In the genomic region with DNA sequence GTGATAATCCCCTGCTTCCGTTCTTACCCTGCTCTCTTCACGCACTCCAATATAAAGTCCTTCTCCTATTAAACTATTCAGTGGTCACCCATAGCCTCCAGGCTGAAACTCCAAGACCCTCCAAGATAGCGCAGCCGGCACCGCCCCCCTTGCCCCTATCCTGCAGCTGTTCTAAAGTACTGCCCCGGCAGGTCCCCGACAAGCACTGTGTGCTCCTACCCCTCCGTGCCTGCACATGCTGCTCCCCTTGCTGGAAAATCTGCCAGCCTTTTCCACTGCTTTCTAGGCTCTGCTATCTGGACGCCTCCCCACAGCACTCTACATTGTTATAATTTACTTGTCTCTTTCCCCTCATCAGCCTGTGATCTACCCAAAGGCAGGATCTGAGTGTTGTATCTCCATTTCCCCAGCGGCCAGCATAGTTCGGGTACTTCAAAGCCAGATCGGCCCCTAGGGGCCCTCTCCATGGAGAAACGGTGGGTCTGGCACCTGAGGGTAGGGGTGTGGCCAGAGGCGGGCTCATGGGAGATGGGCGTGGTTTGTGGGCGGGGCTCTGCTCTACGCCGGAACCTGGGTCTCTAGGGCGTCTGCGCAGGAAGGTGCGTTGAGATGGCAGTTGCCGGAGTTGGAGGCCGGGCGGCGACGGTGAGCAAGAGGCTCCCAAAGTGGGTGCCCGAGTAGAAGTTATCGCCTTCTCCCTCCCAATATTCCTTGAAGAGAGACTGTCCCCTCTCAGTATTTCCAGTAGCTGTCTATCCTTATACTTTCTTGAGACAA, we compare ENCODE assay signal across 9 cellular contexts.
DNase-seq lines count a peak whose midpoint lies in the region; ATAC-seq, FAIRE-seq and TF ChIP-seq lines count a peak whose summit lies in the region.
"Had no signal": no experiment of that assay in that cellular context is flagged by ENCODE, and none has a peak within 500 bp of the region (broad histone marks: within the 10 kb centered on the region; RNA-seq: fewer than 3 reads in every experiment).

No MANE protein-coding gene starts in this region.

- H3K4me3 Mint-ChIP-seq in naive thymus-derived CD4-positive, alpha-beta T cell, result peak overlapping the region in 6 of 10 donors; percentile 5 to 45 (median 21)

- H3K36me3 ChIP-seq in bronchial epithelial cell (ENCODE audit: control insufficient read depth, insufficient read depth, low read length), result no peaks in the 10 kb centered on the region
- no peaks in the 10 kb centered on the region for H3K36me3 ChIP-seq in naive thymus-derived CD4-positive, alpha-beta T cell (ENCODE audit: control insufficient read depth in 2 of 3, insufficient read depth in 3 of 3, low read length in 3 of 3)
- peaks cover 0 to 5% of the 10 kb centered on the region in 2 donors for H3K36me3 ChIP-seq in thyroid gland

- 22 to 30% methylated on average over 28 of the region's 28 CpGs for WGBS in thyroid gland, 2 donors

- no peak overlapping the region for H3K27ac ChIP-seq in naive thymus-derived CD4-positive, alpha-beta T cell (ENCODE audit: low read depth, low read length)
- H3K27ac ChIP-seq in thyroid gland, result no peak overlapping the region
- H3K27ac ChIP-seq: tibial nerve had no signal

- TF ChIP-seq POLR2A in thyroid gland (IDR thresholded peaks at IDR 0.05), result peak in 1 of 2 donors; percentile 76

- peaks cover 13 to 30% (median 18%) of the 10 kb centered on the region in 5 donors for H3K27me3 Mint-ChIP-seq in naive thymus-derived CD4-positive, alpha-beta T cell

- H3K4me1 Mint-ChIP-seq in naive thymus-derived CD4-positive, alpha-beta T cell, result peaks cover 0 to 6% (median 0%) of the 10 kb centered on the region in 7 donors

- no peaks in the 10 kb centered on the region for H3K9me3 ChIP-seq in naive thymus-derived CD4-positive, alpha-beta T cell (ENCODE audit: control insufficient read depth in 2 of 3, low read length in 3 of 3)
- no peaks in the 10 kb centered on the region for H3K9me3 ChIP-seq in thyroid gland
- H3K9me3 ChIP-seq: tibial nerve had no signal

- no peak overlapping the region for H3K27ac Mint-ChIP-seq in naive thymus-derived CD4-positive, alpha-beta T cell

- peak overlapping the region; percentile 29 for H3K4me3 ChIP-seq in bronchial epithelial cell (ENCODE audit: low read depth, low read length)
- no peak overlapping the region for H3K4me3 ChIP-seq in naive thymus-derived CD4-positive, alpha-beta T cell (ENCODE audit: low read length)
- H3K4me3 ChIP-seq in thyroid gland (replicated peaks in 1 of 3), result peak overlapping the region in 1 of 3 donors; percentile 20
- H3K4me3 ChIP-seq: tibial nerve had no signal

- H3K4me1 ChIP-seq in naive thymus-derived CD4-positive, alpha-beta T cell (ENCODE audit: control insufficient read depth in 2 of 2, insufficient read depth in 2 of 2, low read length in 2 of 2), result no peaks in the 10 kb centered on the region
- H3K4me1 ChIP-seq in thyroid gland, result no peaks in the 10 kb centered on the region

- H3K36me3 Mint-ChIP-seq in naive thymus-derived CD4-positive, alpha-beta T cell, result no peaks in the 10 kb centered on the region

- intact Hi-C loops in naive thymus-derived CD4-positive, alpha-beta T cell (cut with micrococcal nuclease), result no loop called here
- intact Hi-C loops in thyroid gland (cut with DNase I), result no loop called here

- H3K9me3 Mint-ChIP-seq in naive thymus-derived CD4-positive, alpha-beta T cell, result no peaks in the 10 kb centered on the region

- H3K27me3 ChIP-seq in bronchial epithelial cell (ENCODE audit: control insufficient read depth, insufficient read depth, low read length), result no peaks in the 10 kb centered on the region
- H3K27me3 ChIP-seq in naive thymus-derived CD4-positive, alpha-beta T cell (ENCODE audit: control insufficient read depth in 2 of 2, insufficient read depth in 2 of 2, low read length in 2 of 2), result peaks cover 0 to 6% of the 10 kb centered on the region in 2 donors
- H3K27me3 ChIP-seq in thyroid gland, result no peaks in the 10 kb centered on the region
- H3K27me3 ChIP-seq: tibial nerve had no signal

- peak; percentile 15 for DNase-seq in activated CD4-positive, alpha-beta T cell treated with anti-CD3 and anti-CD28 coated beads for 1 hour
- no peak for DNase-seq in activated CD4-positive, alpha-beta T cell treated with anti-CD3 and anti-CD28 coated beads, Interleukin-2, amount 50 U/mL, for 4 hours
- peak; percentile 54 for DNase-seq in bronchial epithelial cell (ENCODE audit: low read depth)
- DNase-seq in naive thymus-derived CD4-positive, alpha-beta T cell, result peak in 8 of 9 donors; percentile 8 to 45 (median 24)
- peak; percentile 86 to 88 for DNase-seq in thyroid gland

- CTCF ChIA-PET in naive thymus-derived CD4-positive, alpha-beta T cell (lab: Charles Lee), result no interaction called here

- FAIRE-seq in bronchial epithelial cell (lab: Jason Lieb, UNC), result no peak

- ATAC-seq in naive thymus-derived CD4-positive, alpha-beta T cell, result peak; percentile 62
- no peak for ATAC-seq in GM19035 (IDR thresholded peaks at IDR 0.05; ENCODE audit: unreplicated experiment)
- ATAC-seq in GM19463 (IDR thresholded peaks at IDR 0.05; ENCODE audit: unreplicated experiment), result no peak
- ATAC-seq in HG03457 (IDR thresholded peaks at IDR 0.05; ENCODE audit: unreplicated experiment), result no peak

- POLR2A ChIA-PET in naive thymus-derived CD4-positive, alpha-beta T cell (lab: Charles Lee), result no interaction called here

- TF ChIP-seq CTCF in bronchial epithelial cell (IDR thresholded peaks at IDR 0.05; ENCODE audit: insufficient read depth, low read length, severe bottlenecking) (no peak), thyroid gland (IDR thresholded peaks at IDR 0.05) (peak in 2 of 6 experiments; percentile 21)

Comparison
In these comparisons a context has a peak if more than half of its experiments do, and no peak if none do; other contexts are left out.
1. DNase-seq: peak in activated CD4-positive, alpha-beta T cell treated with anti-CD3 and anti-CD28 coated beads for 1 hour (single experiment), bronchial epithelial cell (single experiment), naive thymus-derived CD4-positive, alpha-beta T cell (8 of 9) and thyroid gland (2 of 2); none in activated CD4-positive, alpha-beta T cell treated with anti-CD3 and anti-CD28 coated beads, Interleukin-2, amount 50 U/mL, for 4 hours (0 of 2).